ENCODE assay signal across 16 cellular contexts in the genomic region with DNA sequence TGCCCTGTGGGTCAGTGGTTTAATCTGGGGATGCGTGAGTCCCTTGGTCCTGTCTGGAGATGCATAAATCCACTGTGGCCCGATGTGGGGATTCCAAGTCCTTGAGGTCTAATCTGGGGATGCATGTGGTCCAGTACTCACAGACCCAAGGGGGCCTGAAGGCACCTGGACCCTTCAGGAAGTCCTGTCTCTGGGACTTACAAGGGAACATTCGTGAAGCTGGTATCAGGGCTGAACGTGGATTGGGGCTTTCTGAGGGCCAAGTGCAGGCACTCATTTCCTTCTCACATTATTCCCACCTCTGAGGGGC. TPM values are rescaled to one million over a fixed set of nuclear protein-coding genes. Genes with fewer than 3 reads are reported as not detected.
A peak's percentile ranks its signal among the peaks of the same experiment; 100 is the strongest.
DNase-seq lines count a peak whose midpoint lies in the region; ATAC-seq lines count a peak whose summit lies in the region.
"Had no signal": no experiment of that assay in that cellular context is flagged by ENCODE, and none has a peak within 500 bp of the region (broad histone marks: within the 10 kb centered on the region; RNA-seq: fewer than 3 reads in every experiment).

No MANE protein-coding gene starts in this region.

- H3K27ac Mint-ChIP-seq in T-helper 1 cell treated with Interleukin-12 subunit alpha and Interleukin-12 subunit beta and Interleukin-4 antibody, amounts not matched to agents 30 μg/mL and 1 μg/mL, for 36 hours: peak overlapping the region; percentile 96
- H3K27ac Mint-ChIP-seq in IgD-negative memory B cell: peak overlapping the region in 2 of 3 donors; percentile 36 to 67
- H3K27ac Mint-ChIP-seq in activated T-helper 1 cell treated with anti-CD3 and anti-CD28 coated beads, Interleukin-12 subunit alpha, Interleukin-12 subunit beta, Interleukin-2, Interleukin-4 antibody, amounts not matched to agents 30 ng/mL and 10 ng/mL and 1 ng/mL, durations not matched to agents 14 hours and 24 hours and 36 hours: peak overlapping the region; percentile 97
- peak overlapping the region; percentile 94 to 97 for H3K27ac Mint-ChIP-seq in natural killer cell treated with Interleukin-12 subunit alpha and Interleukin-12 subunit beta and Interleukin-15 and Interleukin-18, amount 100 ng/mL, for 72 hours

- ATAC-seq in natural killer cell treated with Interleukin-12 subunit alpha and Interleukin-12 subunit beta and Interleukin-15 and Interleukin-18, amount 100 ng/mL, for 72 hours: no peak
- ATAC-seq in HG02763 (IDR thresholded peaks at IDR 0.05; ENCODE audit: unreplicated experiment): no peak
- ATAC-seq: Panc1 had no signal

- H3K4me3 Mint-ChIP-seq in T-helper 1 cell treated with Interleukin-12 subunit alpha and Interleukin-12 subunit beta and Interleukin-4 antibody, amounts not matched to agents 30 μg/mL and 1 μg/mL, for 36 hours: peak overlapping the region; percentile 69
- H3K4me3 Mint-ChIP-seq in IgD-negative memory B cell: peak overlapping the region in 1 of 4 donors; percentile 73
- peak overlapping the region; percentile 61 for H3K4me3 Mint-ChIP-seq in activated T-helper 1 cell treated with anti-CD3 and anti-CD28 coated beads, Interleukin-12 subunit alpha, Interleukin-12 subunit beta, Interleukin-2, Interleukin-4 antibody, amounts not matched to agents 30 ng/mL and 10 ng/mL and 1 ng/mL, durations not matched to agents 14 hours and 24 hours and 36 hours
- H3K4me3 Mint-ChIP-seq in natural killer cell treated with Interleukin-12 subunit alpha and Interleukin-12 subunit beta and Interleukin-15 and Interleukin-18, amount 100 ng/mL, for 72 hours: peak overlapping the region; percentile 85

- DNase-seq in T-helper 1 cell (no peak), midbrain (lab: John Stamatoyannopoulos, UW) (no peak), inferior parietal cortex (ENCODE audit: extremely low spot score) (no peak)
- no peak for DNase-seq in activated T-helper 1 cell treated with anti-CD3 and anti-CD28 coated beads, Interleukin-12 subunit alpha, Interleukin-12 subunit beta, Interleukin-2, Interleukin-4 antibody, amounts not matched to agents 30 ng/mL and 10 ng/mL and 1 ng/mL, durations not matched to agents 14 hours and 24 hours and 36 hours (ENCODE audit: low spot score)
- DNase-seq in natural killer cell treated with Interleukin-12 subunit alpha and Interleukin-12 subunit beta and Interleukin-15 and Interleukin-18, amount 100 ng/mL, for 72 hours (ENCODE audit: low spot score): no peak
- DNase-seq: COR-L47, NCI-H1048, NCI-H345 had no signal

- H3K27me3 Mint-ChIP-seq in T-helper 1 cell treated with Interleukin-12 subunit alpha and Interleukin-12 subunit beta and Interleukin-4 antibody, amounts not matched to agents 30 μg/mL and 1 μg/mL, for 36 hours (ENCODE audit: low read depth): no peaks in the 10 kb centered on the region
- H3K27me3 Mint-ChIP-seq in IgD-negative memory B cell: peaks cover 7% of the 10 kb centered on the region
- H3K27me3 Mint-ChIP-seq in activated T-helper 1 cell treated with anti-CD3 and anti-CD28 coated beads, Interleukin-12 subunit alpha, Interleukin-12 subunit beta, Interleukin-2, Interleukin-4 antibody, amounts not matched to agents 30 ng/mL and 10 ng/mL and 1 ng/mL, durations not matched to agents 14 hours and 24 hours and 36 hours (ENCODE audit: insufficient read depth): no peaks in the 10 kb centered on the region
- H3K27me3 Mint-ChIP-seq in natural killer cell treated with Interleukin-12 subunit alpha and Interleukin-12 subunit beta and Interleukin-15 and Interleukin-18, amount 100 ng/mL, for 72 hours: peaks cover 10 to 17% of the 10 kb centered on the region in 2 donors

- H3K36me3 Mint-ChIP-seq in T-helper 1 cell treated with Interleukin-12 subunit alpha and Interleukin-12 subunit beta and Interleukin-4 antibody, amounts not matched to agents 30 μg/mL and 1 μg/mL, for 36 hours (ENCODE audit: low read depth): peaks cover 7% of the 10 kb centered on the region
- H3K36me3 Mint-ChIP-seq in IgD-negative memory B cell: no peaks in the 10 kb centered on the region
- H3K36me3 Mint-ChIP-seq in activated T-helper 1 cell treated with anti-CD3 and anti-CD28 coated beads, Interleukin-12 subunit alpha, Interleukin-12 subunit beta, Interleukin-2, Interleukin-4 antibody, amounts not matched to agents 30 ng/mL and 10 ng/mL and 1 ng/mL, durations not matched to agents 14 hours and 24 hours and 36 hours (ENCODE audit: low read depth): peaks cover 13% of the 10 kb centered on the region
- peaks cover 12% of the 10 kb centered on the region for H3K36me3 Mint-ChIP-seq in natural killer cell treated with Interleukin-12 subunit alpha and Interleukin-12 subunit beta and Interleukin-15 and Interleukin-18, amount 100 ng/mL, for 72 hours

- H3K4me1 Mint-ChIP-seq in T-helper 1 cell treated with Interleukin-12 subunit alpha and Interleukin-12 subunit beta and Interleukin-4 antibody, amounts not matched to agents 30 μg/mL and 1 μg/mL, for 36 hours (ENCODE audit: low read depth): peaks cover 43% of the 10 kb centered on the region
- H3K4me1 Mint-ChIP-seq in IgD-negative memory B cell: peaks cover 22 to 28% (median 27%) of the 10 kb centered on the region in 3 donors
- peaks cover 44% of the 10 kb centered on the region for H3K4me1 Mint-ChIP-seq in activated T-helper 1 cell treated with anti-CD3 and anti-CD28 coated beads, Interleukin-12 subunit alpha, Interleukin-12 subunit beta, Interleukin-2, Interleukin-4 antibody, amounts not matched to agents 30 ng/mL and 10 ng/mL and 1 ng/mL, durations not matched to agents 14 hours and 24 hours and 36 hours (ENCODE audit: low read depth)
- H3K4me1 Mint-ChIP-seq in natural killer cell treated with Interleukin-12 subunit alpha and Interleukin-12 subunit beta and Interleukin-15 and Interleukin-18, amount 100 ng/mL, for 72 hours (ENCODE audit: low read depth in 2 of 2): peaks cover 47 to 62% of the 10 kb centered on the region in 2 donors

- peaks cover 10% of the 10 kb centered on the region for H3K9me3 Mint-ChIP-seq in T-helper 1 cell treated with Interleukin-12 subunit alpha and Interleukin-12 subunit beta and Interleukin-4 antibody, amounts not matched to agents 30 μg/mL and 1 μg/mL, for 36 hours
- no peaks in the 10 kb centered on the region for H3K9me3 Mint-ChIP-seq in IgD-negative memory B cell
- peaks cover 17% of the 10 kb centered on the region for H3K9me3 Mint-ChIP-seq in activated T-helper 1 cell treated with anti-CD3 and anti-CD28 coated beads, Interleukin-12 subunit alpha, Interleukin-12 subunit beta, Interleukin-2, Interleukin-4 antibody, amounts not matched to agents 30 ng/mL and 10 ng/mL and 1 ng/mL, durations not matched to agents 14 hours and 24 hours and 36 hours
- no peaks in the 10 kb centered on the region for H3K9me3 Mint-ChIP-seq in natural killer cell treated with Interleukin-12 subunit alpha and Interleukin-12 subunit beta and Interleukin-15 and Interleukin-18, amount 100 ng/mL, for 72 hours

- intact Hi-C loops in activated T-helper 1 cell treated with anti-CD3 and anti-CD28 coated beads, Interleukin-12 subunit alpha, Interleukin-12 subunit beta, Interleukin-2, Interleukin-4 antibody, amounts not matched to agents 30 ng/mL and 10 ng/mL and 1 ng/mL, durations not matched to agents 14 hours and 24 hours and 36 hours (cut with micrococcal nuclease): no loop called here

RNA-seq across cellular contexts. Expression of a gene that starts 25.2 kb away (rescaled TPM):
- polyA plus RNA-seq in IgD-negative memory B cell: 1.2 TPM
- 0.39 TPM in 1 of 2 replicates, not detected in the other for total RNA-seq in activated T-helper 1 cell treated with anti-CD3 and anti-CD28 coated beads, Interleukin-12 subunit alpha, Interleukin-12 subunit beta, Interleukin-2, Interleukin-4 antibody, amounts not matched to agents 30 ng/mL and 10 ng/mL and 1 ng/mL, durations not matched to agents 14 hours and 24 hours and 36 hours
- not detected for total RNA-seq in natural killer cell treated with Interleukin-12 subunit alpha and Interleukin-12 subunit beta and Interleukin-15 and Interleukin-18, amount 100 ng/mL, for 72 hours
- total RNA-seq: bronchial epithelial cell, H1, hepatocyte, left ventricle myocardium superior had no signal
- polyA plus RNA-seq: H1, hepatocyte had no signal
